Comparison of ENCODE assay signal across 19 cellular contexts in the genomic region with DNA sequence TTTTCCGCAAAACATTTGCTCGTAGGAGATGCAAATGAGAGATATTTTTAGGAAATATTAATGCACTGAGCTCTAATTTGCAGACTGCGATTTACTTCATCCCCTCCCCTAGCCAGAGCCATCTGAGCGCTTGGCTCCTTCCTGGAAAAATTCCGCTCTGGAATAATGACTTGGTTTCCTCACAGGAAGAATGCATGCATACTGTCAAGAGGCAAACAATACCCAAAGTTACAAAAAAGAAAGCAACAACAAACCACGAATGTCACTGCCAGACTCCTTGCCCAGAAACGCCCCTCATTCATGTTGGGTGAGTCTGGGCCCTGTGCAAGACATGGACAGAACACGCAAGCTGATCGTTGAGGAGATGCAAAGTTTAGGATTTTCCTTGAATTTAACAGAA. TPM values are rescaled to one million over a fixed set of nuclear protein-coding genes. Genes with fewer than 3 reads are reported as not detected.
DNase-seq lines count a peak whose midpoint lies in the region; ATAC-seq and TF ChIP-seq lines count a peak whose summit lies in the region.
"Had no signal": no experiment of that assay in that cellular context is flagged by ENCODE, and none has a peak within 500 bp of the region (broad histone marks: within the 10 kb centered on the region; RNA-seq: fewer than 3 reads in every experiment).

No MANE protein-coding gene starts in this region.

- H3K9me3 Mint-ChIP-seq in nephron progenitor cell (peaks cover 2% of the 10 kb centered on the region), HFFc6 (no peaks in the 10 kb centered on the region)
- no peaks in the 10 kb centered on the region for H3K9me3 Mint-ChIP-seq in activated CD4-positive, alpha-beta memory T cell treated with anti-CD3 and anti-CD28 coated beads for 36 hours

- H3K4me3 Mint-ChIP-seq in nephron progenitor cell (peak overlapping the region; percentile 25), HFFc6 (no peak overlapping the region)
- no peak overlapping the region for H3K4me3 Mint-ChIP-seq in activated CD4-positive, alpha-beta memory T cell treated with anti-CD3 and anti-CD28 coated beads for 36 hours

- H3K27ac Mint-ChIP-seq in nephron progenitor cell (no peak overlapping the region), HFFc6 (no peak overlapping the region)
- H3K27ac Mint-ChIP-seq in activated CD4-positive, alpha-beta memory T cell treated with anti-CD3 and anti-CD28 coated beads for 36 hours: no peak overlapping the region
- H3K27ac Mint-ChIP-seq: CD14-positive monocyte had no signal

- no peak for DNase-seq in left ventricle myocardium inferior
- DNase-seq in right atrium auricular region (ENCODE audit: low spot score): no peak
- no peak for DNase-seq in coronary artery (ENCODE audit: low spot score)
- DNase-seq in nephron progenitor cell: no peak
- DNase-seq in HFFc6: no peak
- no peak for DNase-seq in activated CD4-positive, alpha-beta memory T cell treated with anti-CD3 and anti-CD28 coated beads for 36 hours
- no peak for DNase-seq in NCI-H2196 (lab: John Stamatoyannopoulos, UW; ENCODE audit: unreplicated experiment)
- DNase-seq: DMS 273 treated with DMSO at 0.1 percent for 48 hours, GF-D8, GOT3, NCI-H1048, NCI-H2081 treated with DMSO at 0.1 percent for 48 hours, NCI-H2227 treated with DMSO at 0.1 percent for 48 hours, NCI-H524 had no signal

- H3K4me1 Mint-ChIP-seq in nephron progenitor cell (peaks cover 71% of the 10 kb centered on the region), HFFc6 (ENCODE audit: low read depth) (peaks cover 9% of the 10 kb centered on the region)
- no peaks in the 10 kb centered on the region for H3K4me1 Mint-ChIP-seq in activated CD4-positive, alpha-beta memory T cell treated with anti-CD3 and anti-CD28 coated beads for 36 hours (ENCODE audit: low read depth)
- H3K4me1 Mint-ChIP-seq: CD14-positive monocyte had no signal

- H3K27ac ChIP-seq in left ventricle myocardium inferior (replicated peaks) (peak overlapping the region; percentile 84), right atrium auricular region (peak overlapping the region in 1 of 2 donors; percentile 3), coronary artery (peak overlapping the region; percentile 48 to 50)
- H3K27ac ChIP-seq: A549, KMS-11 had no signal

- POLR2A ChIA-PET in activated CD4-positive, alpha-beta memory T cell treated with anti-CD3 and anti-CD28 coated beads for 36 hours (lab: Charles Lee): no interaction called here

- ATAC-seq in HG02623 (IDR thresholded peaks at IDR 0.05; ENCODE audit: unreplicated experiment): no peak
- ATAC-seq: A549, HepG2 had no signal

- H3K27me3 Mint-ChIP-seq in nephron progenitor cell (ENCODE audit: low read depth, poor library complexity): peaks cover 31% of the 10 kb centered on the region
- peaks cover 56% of the 10 kb centered on the region for H3K27me3 Mint-ChIP-seq in HFFc6 (ENCODE audit: insufficient read depth)
- peaks cover 24% of the 10 kb centered on the region for H3K27me3 Mint-ChIP-seq in activated CD4-positive, alpha-beta memory T cell treated with anti-CD3 and anti-CD28 coated beads for 36 hours

- no peaks in the 10 kb centered on the region for H3K9me3 ChIP-seq in left ventricle myocardium inferior (replicated peaks)
- no peaks in the 10 kb centered on the region for H3K9me3 ChIP-seq in right atrium auricular region
- H3K9me3 ChIP-seq: A549 had no signal

- CTCF ChIA-PET in activated CD4-positive, alpha-beta memory T cell treated with anti-CD3 and anti-CD28 coated beads for 36 hours (lab: Charles Lee): interaction anchor here (0.8 kb wide), 1 partner anchor 73 kb away, joined by 5 read pairs; no protein-coding TSS in a partner anchor

- H3K27me3 ChIP-seq in left ventricle myocardium inferior (ENCODE audit: low read depth): no peaks in the 10 kb centered on the region
- no peaks in the 10 kb centered on the region for H3K27me3 ChIP-seq in right atrium auricular region

- H3K4me3 ChIP-seq in left ventricle myocardium inferior (peak overlapping the region; percentile 48), right atrium auricular region (peak overlapping the region in 1 of 2 donors; percentile 1), coronary artery (no peak overlapping the region)
- H3K4me3 ChIP-seq: A549 had no signal

- intact Hi-C loops in left ventricle myocardium inferior (cut with micrococcal nuclease): no loop called here
- intact Hi-C loops in activated CD4-positive, alpha-beta memory T cell treated with anti-CD3 and anti-CD28 coated beads for 36 hours (cut with micrococcal nuclease): no loop called here

- H3K36me3 ChIP-seq in left ventricle myocardium inferior (no peaks in the 10 kb centered on the region), right atrium auricular region (no peaks in the 10 kb centered on the region)

- TF ChIP-seq CTCF in left ventricle myocardium inferior (IDR thresholded peaks at IDR 0.05; ENCODE audit: borderline replicate concordance) (no peak), right atrium auricular region (IDR thresholded peaks at IDR 0.05) (no peak), coronary artery (IDR thresholded peaks at IDR 0.05) (no peak), nephron progenitor cell (IDR thresholded peaks at IDR 0.05) (no peak), HFFc6 (IDR thresholded peaks at IDR 0.05) (no peak)

- H3K36me3 Mint-ChIP-seq in nephron progenitor cell (ENCODE audit: low read depth) (no peaks in the 10 kb centered on the region), HFFc6 (ENCODE audit: low read depth) (no peaks in the 10 kb centered on the region)
- no peaks in the 10 kb centered on the region for H3K36me3 Mint-ChIP-seq in activated CD4-positive, alpha-beta memory T cell treated with anti-CD3 and anti-CD28 coated beads for 36 hours
- H3K36me3 Mint-ChIP-seq: CD14-positive monocyte had no signal

- H3K4me1 ChIP-seq in left ventricle myocardium inferior (peaks cover 13% of the 10 kb centered on the region), right atrium auricular region (peaks cover 0 to 4% of the 10 kb centered on the region in 2 donors)

RNA-seq across cellular contexts. Expression of gene ADARB1, which starts 17.9 kb away (rescaled TPM):
- total RNA-seq in left ventricle myocardium inferior: 15.5 TPM
- total RNA-seq in right atrium auricular region: 10 to 100 TPM in 1 of 2 donors, 1 to 10 TPM in 1; 7.5 to 10.5 TPM
- 1 to 10 TPM; 1.7 to 3.2 (median 2.2) TPM for total RNA-seq in HFFc6 (2021; fragmentation: NEBNext Ultra II Directional; extraction: Animal tissue kit (Norgen Biotek cat#: 25700))
- total RNA-seq in activated CD4-positive, alpha-beta memory T cell treated with anti-CD3 and anti-CD28 coated beads for 36 hours: 10 to 100 TPM; 37.6 to 40.6 TPM
